1 cellular context compared by ENCODE assay signal in the genomic region with DNA sequence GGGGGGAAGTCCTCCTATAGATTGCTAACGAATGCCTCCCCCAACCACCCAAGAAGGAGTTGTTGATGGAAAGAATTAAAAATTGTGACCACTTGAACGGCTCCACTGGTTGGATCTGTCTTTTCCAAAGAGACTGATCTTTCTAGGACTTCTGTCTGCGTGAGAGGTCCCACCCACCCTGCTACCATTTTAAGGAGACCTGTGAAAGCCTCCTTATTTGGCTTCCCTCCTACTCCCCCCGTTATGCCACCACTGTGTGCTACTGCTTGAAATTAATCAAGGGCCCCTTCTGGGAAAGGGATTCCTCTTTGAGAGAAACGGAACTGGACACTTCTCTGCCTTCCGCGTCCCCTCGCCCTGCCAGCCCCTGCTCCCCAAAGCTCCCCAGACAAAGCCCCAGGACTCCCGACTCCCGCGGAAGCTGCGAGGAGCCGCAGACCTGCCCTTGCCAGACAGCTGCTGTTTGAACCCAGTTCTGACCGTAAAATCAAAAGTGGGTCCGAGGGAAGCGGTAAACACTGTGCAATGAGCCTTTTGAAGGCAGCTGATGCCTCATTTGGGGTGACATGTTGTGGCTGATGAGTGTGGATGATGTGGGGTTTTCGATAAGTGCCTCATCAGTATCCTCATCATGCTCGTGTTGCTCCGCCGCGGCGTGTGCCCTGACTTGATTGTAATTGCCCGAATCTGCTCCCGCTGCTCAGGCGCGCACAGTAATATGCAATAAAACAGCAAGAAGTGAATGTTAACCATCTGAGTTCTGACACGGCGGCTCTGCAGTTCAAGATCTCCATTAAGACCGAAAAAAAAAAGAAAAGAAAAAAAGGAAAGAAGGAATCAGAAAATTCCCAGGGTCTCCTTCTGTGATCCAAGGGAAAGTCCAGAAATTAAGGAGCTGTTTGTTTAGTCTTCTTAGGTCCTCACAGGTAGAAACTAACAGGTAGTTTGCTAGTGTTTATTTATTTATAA.
TF ChIP-seq lines count a peak whose summit lies in the region.

No MANE protein-coding gene starts in this region.

TF ChIP-seq in HEK293, 187 proteins besides CTCF, POLR2A, EP300 and RAD21 (continued from another document and continues in another):
- TF ChIP-seq, protein P1, sequence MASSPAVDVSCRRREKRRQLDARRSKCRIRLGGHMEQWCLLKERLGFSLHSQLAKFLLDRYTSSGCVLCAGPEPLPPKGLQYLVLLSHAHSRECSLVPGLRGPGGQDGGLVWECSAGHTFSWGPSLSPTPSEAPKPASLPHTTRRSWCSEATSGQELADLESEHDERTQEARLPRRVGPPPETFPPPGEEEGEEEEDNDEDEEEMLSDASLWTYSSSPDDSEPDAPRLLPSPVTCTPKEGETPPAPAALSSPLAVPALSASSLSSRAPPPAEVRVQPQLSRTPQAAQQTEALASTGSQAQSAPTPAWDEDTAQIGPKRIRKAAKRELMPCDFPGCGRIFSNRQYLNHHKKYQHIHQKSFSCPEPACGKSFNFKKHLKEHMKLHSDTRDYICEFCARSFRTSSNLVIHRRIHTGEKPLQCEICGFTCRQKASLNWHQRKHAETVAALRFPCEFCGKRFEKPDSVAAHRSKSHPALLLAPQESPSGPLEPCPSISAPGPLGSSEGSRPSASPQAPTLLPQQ (tag by site-specific recombination; IDR thresholded peaks at IDR 0.05), result peak; percentile 66; the same call in 1 of the 2 replicates
- TF ChIP-seq ZNF138 (tag by site-specific recombination; IDR thresholded peaks at IDR 0.05; ENCODE audit: borderline replicate concordance) (no peak), ZNF10 (tag by site-specific recombination; IDR thresholded peaks at IDR 0.05) (0 out of 2 replicates have a peak, but pooled peaks have one; percentile 53), RBAK (tag by site-specific recombination; IDR thresholded peaks at IDR 0.05) (no peak), ZNF174 (tag by site-specific recombination; IDR thresholded peaks at IDR 0.05) (no peak), GLI4 (tag by site-specific recombination; IDR thresholded peaks at IDR 0.05) (no peak), HOXC10 (CRISPR knock-in tag; IDR thresholded peaks at IDR 0.05) (no peak), ZNF132 (tag by site-specific recombination; IDR thresholded peaks at IDR 0.05; ENCODE audit: borderline replicate concordance) (no peak), FEZF1 (tag by site-specific recombination; IDR thresholded peaks at IDR 0.05) (peak; percentile 43; the same call in 1 of the 2 replicates), SP7 (tag by site-specific recombination; IDR thresholded peaks at IDR 0.05) (0 out of 2 replicates have a peak, but pooled peaks have one; percentile 52), KLF7 (tag by site-specific recombination; IDR thresholded peaks at IDR 0.05; ENCODE audit: borderline replicate concordance) (no peak), ZBTB8A (tag by site-specific recombination; IDR thresholded peaks at IDR 0.05) (peak; percentile 60), SCRT1 (tag by site-specific recombination; IDR thresholded peaks at IDR 0.05; ENCODE audit: borderline replicate concordance) (no peak), ZNF350 (tag by site-specific recombination; IDR thresholded peaks at IDR 0.05) (no peak), SCRT2 (tag by site-specific recombination; IDR thresholded peaks at IDR 0.05) (0 out of 2 replicates have a peak, but pooled peaks have one; percentile 28), ZNF48 (tag by site-specific recombination; IDR thresholded peaks at IDR 0.05) (no peak), ZNF248 (tag by site-specific recombination; IDR thresholded peaks at IDR 0.05) (no peak), KLF1 (tag by site-specific recombination; IDR thresholded peaks at IDR 0.05) (no peak), ZNF266 (tag by site-specific recombination; IDR thresholded peaks at IDR 0.05; ENCODE audit: low read depth) (no peak), ZNF837 (tag by site-specific recombination; IDR thresholded peaks at IDR 0.05) (no peak), ZNF600 (tag by site-specific recombination; IDR thresholded peaks at IDR 0.05) (peak; percentile 86), ZNF19 (tag by site-specific recombination; IDR thresholded peaks at IDR 0.05; ENCODE audit: low read depth) (no peak), ZNF202 (tag by site-specific recombination; IDR thresholded peaks at IDR 0.05; ENCODE audit: borderline replicate concordance) (no peak), ZBTB48 (tag by site-specific recombination; IDR thresholded peaks at IDR 0.05) (0 out of 2 replicates have a peak, but pooled peaks have one; percentile 25), REPIN1 (tag by site-specific recombination; IDR thresholded peaks at IDR 0.05; ENCODE audit: low read depth) (no peak), ZIC2 (tag by site-specific recombination; IDR thresholded peaks at IDR 0.05) (peak; percentile 95), SP3 (tag by site-specific recombination; IDR thresholded peaks at IDR 0.05) (no peak), ZNF2 (tag by site-specific recombination; IDR thresholded peaks at IDR 0.05) (0 out of 2 replicates have a peak, but pooled peaks have one; percentile 35), ZNF335 (tag by site-specific recombination; conservative IDR thresholded peaks at IDR 0.05) (peak; percentile 88), ZBTB1 (tag by site-specific recombination; IDR thresholded peaks at IDR 0.05) (no peak), ZSCAN4 (tag by site-specific recombination; IDR thresholded peaks at IDR 0.05) (0 out of 2 replicates have a peak, but pooled peaks have one; percentile 16), ZNF677 (tag by site-specific recombination; IDR thresholded peaks at IDR 0.05) (no peak), OSR2 (tag by site-specific recombination; IDR thresholded peaks at IDR 0.05) (peak; percentile 86), ZNF664 (tag by site-specific recombination; IDR thresholded peaks at IDR 0.05) (0 out of 2 replicates have a peak, but pooled peaks have one; percentile 10), ZNF843 (tag by site-specific recombination; IDR thresholded peaks at IDR 0.05) (no peak), ZNF645 (tag by site-specific recombination; IDR thresholded peaks at IDR 0.05) (no peak), ZNF221 (tag by site-specific recombination; IDR thresholded peaks at IDR 0.05; ENCODE audit: borderline replicate concordance) (no peak), ZNF701 (tag by site-specific recombination; IDR thresholded peaks at IDR 0.05) (no peak)
- TF ChIP-seq, protein P2, sequence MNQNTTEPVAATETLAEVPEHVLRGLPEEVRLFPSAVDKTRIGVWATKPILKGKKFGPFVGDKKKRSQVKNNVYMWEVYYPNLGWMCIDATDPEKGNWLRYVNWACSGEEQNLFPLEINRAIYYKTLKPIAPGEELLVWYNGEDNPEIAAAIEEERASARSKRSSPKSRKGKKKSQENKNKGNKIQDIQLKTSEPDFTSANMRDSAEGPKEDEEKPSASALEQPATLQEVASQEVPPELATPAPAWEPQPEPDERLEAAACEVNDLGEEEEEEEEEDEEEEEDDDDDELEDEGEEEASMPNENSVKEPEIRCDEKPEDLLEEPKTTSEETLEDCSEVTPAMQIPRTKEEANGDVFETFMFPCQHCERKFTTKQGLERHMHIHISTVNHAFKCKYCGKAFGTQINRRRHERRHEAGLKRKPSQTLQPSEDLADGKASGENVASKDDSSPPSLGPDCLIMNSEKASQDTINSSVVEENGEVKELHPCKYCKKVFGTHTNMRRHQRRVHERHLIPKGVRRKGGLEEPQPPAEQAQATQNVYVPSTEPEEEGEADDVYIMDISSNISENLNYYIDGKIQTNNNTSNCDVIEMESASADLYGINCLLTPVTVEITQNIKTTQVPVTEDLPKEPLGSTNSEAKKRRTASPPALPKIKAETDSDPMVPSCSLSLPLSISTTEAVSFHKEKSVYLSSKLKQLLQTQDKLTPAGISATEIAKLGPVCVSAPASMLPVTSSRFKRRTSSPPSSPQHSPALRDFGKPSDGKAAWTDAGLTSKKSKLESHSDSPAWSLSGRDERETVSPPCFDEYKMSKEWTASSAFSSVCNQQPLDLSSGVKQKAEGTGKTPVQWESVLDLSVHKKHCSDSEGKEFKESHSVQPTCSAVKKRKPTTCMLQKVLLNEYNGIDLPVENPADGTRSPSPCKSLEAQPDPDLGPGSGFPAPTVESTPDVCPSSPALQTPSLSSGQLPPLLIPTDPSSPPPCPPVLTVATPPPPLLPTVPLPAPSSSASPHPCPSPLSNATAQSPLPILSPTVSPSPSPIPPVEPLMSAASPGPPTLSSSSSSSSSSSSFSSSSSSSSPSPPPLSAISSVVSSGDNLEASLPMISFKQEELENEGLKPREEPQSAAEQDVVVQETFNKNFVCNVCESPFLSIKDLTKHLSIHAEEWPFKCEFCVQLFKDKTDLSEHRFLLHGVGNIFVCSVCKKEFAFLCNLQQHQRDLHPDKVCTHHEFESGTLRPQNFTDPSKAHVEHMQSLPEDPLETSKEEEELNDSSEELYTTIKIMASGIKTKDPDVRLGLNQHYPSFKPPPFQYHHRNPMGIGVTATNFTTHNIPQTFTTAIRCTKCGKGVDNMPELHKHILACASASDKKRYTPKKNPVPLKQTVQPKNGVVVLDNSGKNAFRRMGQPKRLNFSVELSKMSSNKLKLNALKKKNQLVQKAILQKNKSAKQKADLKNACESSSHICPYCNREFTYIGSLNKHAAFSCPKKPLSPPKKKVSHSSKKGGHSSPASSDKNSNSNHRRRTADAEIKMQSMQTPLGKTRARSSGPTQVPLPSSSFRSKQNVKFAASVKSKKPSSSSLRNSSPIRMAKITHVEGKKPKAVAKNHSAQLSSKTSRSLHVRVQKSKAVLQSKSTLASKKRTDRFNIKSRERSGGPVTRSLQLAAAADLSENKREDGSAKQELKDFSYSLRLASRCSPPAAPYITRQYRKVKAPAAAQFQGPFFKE (tag by site-specific recombination; IDR thresholded peaks at IDR 0.05; ENCODE audit: borderline replicate concordance), result no peak
- TF ChIP-seq, protein P3, sequence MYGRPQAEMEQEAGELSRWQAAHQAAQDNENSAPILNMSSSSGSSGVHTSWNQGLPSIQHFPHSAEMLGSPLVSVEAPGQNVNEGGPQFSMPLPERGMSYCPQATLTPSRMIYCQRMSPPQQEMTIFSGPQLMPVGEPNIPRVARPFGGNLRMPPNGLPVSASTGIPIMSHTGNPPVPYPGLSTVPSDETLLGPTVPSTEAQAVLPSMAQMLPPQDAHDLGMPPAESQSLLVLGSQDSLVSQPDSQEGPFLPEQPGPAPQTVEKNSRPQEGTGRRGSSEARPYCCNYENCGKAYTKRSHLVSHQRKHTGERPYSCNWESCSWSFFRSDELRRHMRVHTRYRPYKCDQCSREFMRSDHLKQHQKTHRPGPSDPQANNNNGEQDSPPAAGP (tag by site-specific recombination; IDR thresholded peaks at IDR 0.05), result no peak
- TF ChIP-seq, protein P4, sequence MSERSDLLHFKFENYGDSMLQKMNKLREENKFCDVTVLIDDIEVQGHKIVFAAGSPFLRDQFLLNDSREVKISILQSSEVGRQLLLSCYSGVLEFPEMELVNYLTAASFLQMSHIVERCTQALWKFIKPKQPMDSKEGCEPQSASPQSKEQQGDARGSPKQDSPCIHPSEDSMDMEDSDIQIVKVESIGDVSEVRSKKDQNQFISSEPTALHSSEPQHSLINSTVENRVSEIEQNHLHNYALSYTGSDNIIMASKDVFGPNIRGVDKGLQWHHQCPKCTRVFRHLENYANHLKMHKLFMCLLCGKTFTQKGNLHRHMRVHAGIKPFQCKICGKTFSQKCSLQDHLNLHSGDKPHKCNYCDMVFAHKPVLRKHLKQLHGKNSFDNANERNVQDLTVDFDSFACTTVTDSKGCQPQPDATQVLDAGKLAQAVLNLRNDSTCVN (tag by site-specific recombination; optimal IDR thresholded peaks at IDR 0.05), result peak; percentile 39
- TF ChIP-seq, protein P5, sequence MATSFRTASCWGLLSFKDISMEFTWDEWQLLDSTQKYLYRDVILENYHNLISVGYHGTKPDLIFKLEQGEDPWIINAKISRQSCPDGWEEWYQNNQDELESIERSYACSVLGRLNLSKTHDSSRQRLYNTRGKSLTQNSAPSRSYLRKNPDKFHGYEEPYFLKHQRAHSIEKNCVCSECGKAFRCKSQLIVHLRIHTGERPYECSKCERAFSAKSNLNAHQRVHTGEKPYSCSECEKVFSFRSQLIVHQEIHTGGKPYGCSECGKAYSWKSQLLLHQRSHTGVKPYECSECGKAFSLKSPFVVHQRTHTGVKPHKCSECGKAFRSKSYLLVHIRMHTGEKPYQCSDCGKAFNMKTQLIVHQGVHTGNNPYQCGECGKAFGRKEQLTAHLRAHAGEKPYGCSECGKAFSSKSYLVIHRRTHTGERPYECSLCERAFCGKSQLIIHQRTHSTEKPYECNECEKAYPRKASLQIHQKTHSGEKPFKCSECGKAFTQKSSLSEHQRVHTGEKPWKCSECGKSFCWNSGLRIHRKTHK (tag by site-specific recombination; IDR thresholded peaks at IDR 0.05), result no peak
- TF ChIP-seq, protein P6, sequence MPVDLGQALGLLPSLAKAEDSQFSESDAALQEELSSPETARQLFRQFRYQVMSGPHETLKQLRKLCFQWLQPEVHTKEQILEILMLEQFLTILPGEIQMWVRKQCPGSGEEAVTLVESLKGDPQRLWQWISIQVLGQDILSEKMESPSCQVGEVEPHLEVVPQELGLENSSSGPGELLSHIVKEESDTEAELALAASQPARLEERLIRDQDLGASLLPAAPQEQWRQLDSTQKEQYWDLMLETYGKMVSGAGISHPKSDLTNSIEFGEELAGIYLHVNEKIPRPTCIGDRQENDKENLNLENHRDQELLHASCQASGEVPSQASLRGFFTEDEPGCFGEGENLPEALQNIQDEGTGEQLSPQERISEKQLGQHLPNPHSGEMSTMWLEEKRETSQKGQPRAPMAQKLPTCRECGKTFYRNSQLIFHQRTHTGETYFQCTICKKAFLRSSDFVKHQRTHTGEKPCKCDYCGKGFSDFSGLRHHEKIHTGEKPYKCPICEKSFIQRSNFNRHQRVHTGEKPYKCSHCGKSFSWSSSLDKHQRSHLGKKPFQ (tag by site-specific recombination; IDR thresholded peaks at IDR 0.05), result no peak
